7 cellular contexts compared by ENCODE assay signal in genomic region chr15:49471248-49471647, GRCh38. TPM values are rescaled to one million over a fixed set of nuclear protein-coding genes. Genes with fewer than 3 reads are reported as not detected.
DNase-seq lines count a peak whose midpoint lies in the region; ATAC-seq, FAIRE-seq and TF ChIP-seq lines count a peak whose summit lies in the region.
"Not testable (repeated sequence)": the region's sequence is repeated elsewhere in the genome, so short reads cannot be mapped to it uniquely, and the experiment has no call there.

No MANE protein-coding gene starts in this region.

- H3K27ac ChIP-seq in OCI-LY7 (ENCODE audit: low read depth, low read length, poor library complexity, severe bottlenecking); brain microvascular endothelial cell: not testable (repeated sequence)
- peak overlapping the region in 3 of 4 donors; percentile 1 to 40 (median 35) for H3K27ac ChIP-seq in pancreas

- in situ Hi-C loops in brain microvascular endothelial cell (cut with HindIII; ENCODE audit: low pct_ligation_motif_present, low sequenced_read_pairs), result not testable (repeated sequence)

- CTCF ChIA-PET in OCI-LY7 (lab: Charles Lee; ENCODE audit: unreplicated experiment), result not testable (repeated sequence)

- H3K4me1 ChIP-seq in OCI-LY7 (ENCODE audit: insufficient read depth, low read length, poor library complexity, severe bottlenecking); pancreas: not testable (repeated sequence)

- not testable (repeated sequence) for H4K20me1 ChIP-seq in OCI-LY7 (ENCODE audit: insufficient read depth, low read length)

- H3K36me3 ChIP-seq in GM06990 (ENCODE audit: control insufficient read depth, insufficient read depth, low read length); OCI-LY7 (ENCODE audit: insufficient read depth, low read length); brain microvascular endothelial cell (replicated peaks); pancreas: not testable (repeated sequence)

- H3K27me3 ChIP-seq in GM06990 (replicated peaks; ENCODE audit: control insufficient read depth, insufficient read depth, low read length); brain microvascular endothelial cell (replicated peaks); pancreas: not testable (repeated sequence)

- 79 to 91% methylated on average over 4 of the region's 4 CpGs for WGBS in pancreas, 2 donors

- not testable (repeated sequence) for H3K9me3 ChIP-seq in OCI-LY7 (ENCODE audit: low read length); pancreas

- TF ChIP-seq CTCF in GM06990 (IDR thresholded peaks at IDR 0.05; ENCODE audit: insufficient read depth, low read length, poor library complexity, severe bottlenecking) (peak; percentile 63), OCI-LY7 (conservative IDR thresholded peaks at IDR 0.05; ENCODE audit: low read length) (peak; percentile 71), brain microvascular endothelial cell (IDR thresholded peaks at IDR 0.05; ENCODE audit: low read depth, low read length, missing control alignments) (peak; percentile 54)
- TF ChIP-seq CTCF in pancreas (IDR thresholded peaks at IDR 0.05), result not testable (repeated sequence)

- DNase-seq in GM06990 (ENCODE audit: extremely low read depth, insufficient read length), result not testable (repeated sequence)
- DNase-seq in OCI-LY7 (ENCODE audit: low spot score) (peak; percentile 16), brain microvascular endothelial cell (peak; percentile 9), Right ventricle myocardium superior (peak; percentile 45), pancreas (peak in 3 of 6 donors; percentile 4 to 21 (median 17))
- peak; percentile 43 to 59 for DNase-seq in activated CD4-positive, alpha-beta T cell treated with anti-CD3 and anti-CD28 coated beads, Interleukin-2, amount 50 U/mL, for 48 hours

- not testable (repeated sequence) for FAIRE-seq in pancreas (lab: Jason Lieb, UNC)

- not testable (repeated sequence) for H3K4me2 ChIP-seq in OCI-LY7 (ENCODE audit: low read length)

- not testable (repeated sequence) for H2AFZ ChIP-seq in OCI-LY7 (ENCODE audit: low read length)

- BruUV-seq in OCI-LY7 (replicated peaks; lab: Mats Ljungman, UMichigan), result not testable (repeated sequence)

- H3K9me2 ChIP-seq in OCI-LY7 (ENCODE audit: insufficient read depth, low read length), result not testable (repeated sequence)

- peak; percentile 22 for ATAC-seq in HG03354 (IDR thresholded peaks at IDR 0.05; ENCODE audit: poor library complexity, severe bottlenecking, unreplicated experiment)
- not testable (repeated sequence) for ATAC-seq in Right ventricle myocardium superior (ENCODE audit: poor library complexity)
- ATAC-seq in pancreas, result peak in 2 of 4 donors; percentile 42 to 69

- intact Hi-C loops in OCI-LY7 (cut with micrococcal nuclease; ENCODE audit: unreplicated experiment); Right ventricle myocardium superior (cut with DNase I); pancreas (cut with DNase I): not testable (repeated sequence)

- H3K4me3 ChIP-seq in GM06990 (replicated peaks; ENCODE audit: low read depth, low read length); OCI-LY7 (ENCODE audit: low read depth, low read length, poor library complexity, severe bottlenecking); brain microvascular endothelial cell (ENCODE audit: low read depth, low read length): not testable (repeated sequence)
- peak overlapping the region in 1 of 4 donors; percentile 8 for H3K4me3 ChIP-seq in pancreas

- H3K79me2 ChIP-seq in OCI-LY7 (ENCODE audit: insufficient read depth, low read depth, low read length), result not testable (repeated sequence)

- POLR2A ChIA-PET in OCI-LY7 (lab: Charles Lee), result not testable (repeated sequence)

RNA-seq across cellular contexts. Expression of gene FGF7, which starts 48.2 kb away (rescaled TPM):
- total RNA-seq in OCI-LY7 (2014; rRNA removed; shearing (Covaris generic)), result not detected in 2 replicates
- total RNA-seq in OCI-LY7 (2022) (not detected in 2 replicates), Right ventricle myocardium superior (35.0 TPM), pancreas (10 to 100 TPM in 1 of 6 donors, 1 to 10 TPM in 5; 1.2 to 14.4 (median 3.9) TPM)
- polyA plus RNA-seq in pancreas, result 1 to 10 TPM; 3.6 to 6.5 TPM
